Comparison of ENCODE assay signal across 20 cellular contexts in genomic region chr17:34673516-34673915, GRCh38.
"Had no signal": no experiment of that assay in that cellular context is flagged by ENCODE, and none has a peak within 500 bp of the region (broad histone marks: within the 10 kb centered on the region; RNA-seq: fewer than 3 reads in every experiment).

No MANE protein-coding gene starts in this region.

- DNase-seq: activated CD4-positive, alpha-beta T cell treated with anti-CD3 and anti-CD28 coated beads for 36 hours; activated CD4-positive, alpha-beta T cell treated with anti-CD3 and anti-CD28 coated beads, Interleukin-2, amount 50 U/mL, for 48 hours; activated naive CD4-positive, alpha-beta T cell treated with anti-CD3 and anti-CD28 coated beads for 36 hours; activated T-cell treated with anti-CD3 and anti-CD28 coated beads, Interleukin-2, amount 50 U/mL, for 1 hour; body of pancreas; colonic mucosa; erythroblast; heart right ventricle; immature natural killer cell; mesenchymal stem cell; naive thymus-derived CD4-positive, alpha-beta T cell; ovary; small intestine; stimulated activated CD4-positive, alpha-beta T cell treated with anti-CD3 and anti-CD28 coated beads, Interleukin-15, amount 100 ng/mL, for 24 hours; stimulated activated CD4-positive, alpha-beta T cell treated with anti-CD3 and anti-CD28 coated beads, Interleukin-2, amount 100 ng/mL, for 48 hours; transverse colon had no signal

- H3K27ac ChIP-seq: body of pancreas, colonic mucosa, gastroesophageal sphincter, heart right ventricle, neural progenitor cell, ovary, right lobe of liver, transverse colon, vagina had no signal
